ENCODE assay signal across 8 cellular contexts in the genomic region with DNA sequence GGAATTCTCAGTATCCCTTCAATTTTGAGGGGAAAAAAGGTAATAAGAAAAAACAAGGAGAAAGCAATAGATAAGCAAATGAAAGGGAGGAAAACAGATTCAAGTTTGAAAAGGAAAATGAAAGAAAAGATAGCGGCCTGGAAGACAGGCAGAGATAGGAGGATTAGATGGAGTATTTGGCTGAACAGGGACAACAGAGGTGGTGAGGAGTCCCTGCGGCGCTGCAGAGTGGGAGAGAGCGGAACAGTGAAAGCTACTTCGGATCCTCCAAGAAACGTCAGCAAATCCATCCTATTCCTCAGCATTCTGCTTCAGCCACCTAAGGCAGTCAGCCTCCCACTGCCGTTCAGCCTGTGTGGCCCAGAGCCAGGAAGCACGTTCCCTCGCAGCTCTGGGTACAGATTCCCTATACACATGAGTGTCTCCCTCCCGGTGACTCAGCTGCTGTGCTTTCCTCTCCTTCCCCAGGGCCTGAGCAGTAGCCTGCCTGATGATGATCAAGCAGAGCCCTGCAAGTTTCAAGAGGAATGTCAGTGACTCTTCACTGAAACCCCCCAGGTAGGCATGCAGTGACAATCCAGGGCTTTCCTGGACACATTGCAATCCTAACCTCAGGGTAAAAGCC. TPM values are rescaled to one million over a fixed set of nuclear protein-coding genes. Genes with fewer than 3 reads are reported as not detected.
DNase-seq lines count a peak whose midpoint lies in the region; ATAC-seq and TF ChIP-seq lines count a peak whose summit lies in the region.

No MANE protein-coding gene starts in this region.

- peaks cover 51% of the 10 kb centered on the region for H3K4me1 Mint-ChIP-seq in nephron progenitor cell

- no peaks in the 10 kb centered on the region for H3K9me3 Mint-ChIP-seq in nephron progenitor cell

- no TSS peak for BruUV-seq in PC-3 (replicated peaks; lab: Mats Ljungman, UMichigan)

- no peak overlapping the region for H3K9ac ChIP-seq in PC-3 (ENCODE audit: low read length)

- peaks cover 3% of the 10 kb centered on the region for H3K27me3 Mint-ChIP-seq in nephron progenitor cell (ENCODE audit: low read depth, poor library complexity)

- peak; percentile 17 for DNase-seq in DMS53 treated with DMSO at 0.1 percent for 48 hours (lab: John Stamatoyannopoulos, UW; ENCODE audit: unreplicated experiment)
- DNase-seq in PC-3, result peak; percentile 93
- peak; percentile 69 for DNase-seq in epithelial cell of proximal tubule (ENCODE audit: low read depth)
- DNase-seq in nephron progenitor cell, result peak; percentile 27
- no peak for DNase-seq in Kasumi-1 (lab: John Stamatoyannopoulos, UW)
- DNase-seq in WERI-Rb-1, result no peak

- POLR2A ChIA-PET in PC-3 (lab: Charles Lee; ENCODE audit: unreplicated experiment), result interaction anchor here (0.6 kb wide), 1 partner anchor 97 kb away, joined by 3 read pairs; no protein-coding TSS in a partner anchor

- TF ChIP-seq CTCF in PC-3 (conservative IDR thresholded peaks at IDR 0.05; ENCODE audit: low read depth, low read length), result no peak
- TF ChIP-seq CTCF in epithelial cell of proximal tubule (conservative IDR thresholded peaks at IDR 0.05; ENCODE audit: low read depth, low read length), result no peak
- TF ChIP-seq CTCF in nephron progenitor cell (IDR thresholded peaks at IDR 0.05), result no peak
- TF ChIP-seq CTCF in WERI-Rb-1 (IDR thresholded peaks at IDR 0.05; ENCODE audit: low read depth, low read length), result no peak

- peak overlapping the region; percentile 66 for H3K4me2 ChIP-seq in PC-3 (ENCODE audit: low read length)

- CTCF ChIA-PET in PC-3 (lab: Charles Lee), result no interaction called here

- H3K9me3 ChIP-seq in PC-3 (ENCODE audit: low read length) (no peaks in the 10 kb centered on the region), WERI-Rb-1 (ENCODE audit: severe bottlenecking) (no peaks in the 10 kb centered on the region)

- H3K27me3 ChIP-seq in PC-3 (ENCODE audit: low read length) (no peaks in the 10 kb centered on the region), WERI-Rb-1 (ENCODE audit: insufficient read depth, low read depth, severe bottlenecking) (peaks cover 40% of the 10 kb centered on the region)

- no peak overlapping the region for H3K4me3 Mint-ChIP-seq in nephron progenitor cell

- no peaks in the 10 kb centered on the region for H4K20me1 ChIP-seq in PC-3 (ENCODE audit: low read length)

- H3K4me1 ChIP-seq in PC-3 (ENCODE audit: insufficient read depth, low read length), result peaks cover 23% of the 10 kb centered on the region

- H3K4me3 ChIP-seq in PC-3 (ENCODE audit: low read length) (0 out of 2 replicates have a peak overlapping the region, but pooled peaks have one; percentile 16), epithelial cell of proximal tubule (ENCODE audit: low read depth, low read length) (peak overlapping the region; percentile 26), WERI-Rb-1 (ENCODE audit: low read depth, low read length) (no peak overlapping the region)

- ATAC-seq in PC-3, result peak; percentile 96
- ATAC-seq in GM21367 (IDR thresholded peaks at IDR 0.05; ENCODE audit: unreplicated experiment), result no peak
- ATAC-seq in GM18868 (IDR thresholded peaks at IDR 0.05; ENCODE audit: unreplicated experiment), result no peak

- no peaks in the 10 kb centered on the region for H3K36me3 Mint-ChIP-seq in nephron progenitor cell (ENCODE audit: low read depth)

- H3K27ac ChIP-seq in PC-3 (ENCODE audit: low read length), result peak overlapping the region; percentile 60
- H3K27ac ChIP-seq in WERI-Rb-1, result no peak overlapping the region

- intact Hi-C loops in PC-3 (cut with micrococcal nuclease), result no loop called here

- no peaks in the 10 kb centered on the region for H3K9me2 ChIP-seq in PC-3 (replicated peaks; ENCODE audit: low read length)

- no peaks in the 10 kb centered on the region for H3F3A ChIP-seq in PC-3 (ENCODE audit: low read length, unreplicated experiment)

- no peaks in the 10 kb centered on the region for H3K79me2 ChIP-seq in PC-3 (ENCODE audit: low read length)

- no peak overlapping the region for H3K27ac Mint-ChIP-seq in nephron progenitor cell

- H3K36me3 ChIP-seq in PC-3 (ENCODE audit: low read depth, low read length) (no peaks in the 10 kb centered on the region), WERI-Rb-1 (no peaks in the 10 kb centered on the region)

- peak overlapping the region; percentile 52 for H2AFZ ChIP-seq in PC-3 (ENCODE audit: low read length)

RNA-seq across cellular contexts. Expression of a gene that starts 43.4 kb away (rescaled TPM):
- total RNA-seq in PC-3 (2014; rRNA removed) (34.4 and 38.4 TPM in 2 replicates), epithelial cell of proximal tubule (12.2 TPM in 2 replicates)

Comparison
In these comparisons a context has a peak if more than half of its experiments do, and no peak if none do; other contexts are left out.
1. DNase-seq: peak in DMS53 treated with DMSO at 0.1 percent for 48 hours (single experiment), PC-3 (single experiment), epithelial cell of proximal tubule (single experiment) and nephron progenitor cell (single experiment); none in Kasumi-1 (0 of 2) and WERI-Rb-1 (single experiment).